Comparison of ENCODE assay signal across 23 cellular contexts in genomic region chr6:79495246-79495645, GRCh38. TPM values are rescaled to one million over a fixed set of nuclear protein-coding genes. Genes with fewer than 3 reads are reported as not detected.
DNase-seq lines count a peak whose midpoint lies in the region; ATAC-seq, FAIRE-seq and TF ChIP-seq lines count a peak whose summit lies in the region.
"Had no signal": no experiment of that assay in that cellular context is flagged by ENCODE, and none has a peak within 500 bp of the region (broad histone marks: within the 10 kb centered on the region; RNA-seq: fewer than 3 reads in every experiment).

No MANE protein-coding gene starts in this region.

- no peaks in the 10 kb centered on the region for H3K9me3 ChIP-seq in K562 (replicated peaks; ENCODE audit: control insufficient read depth, insufficient read depth, low read depth, low read length)
- no peaks in the 10 kb centered on the region for H3K9me3 ChIP-seq in neural progenitor cell (ENCODE audit: low read depth)
- H3K9me3 ChIP-seq: A549; BE2C; BLaER1 treated with 17β-estradiol and CSF1 and Interleukin-3, amounts not matched to agents 10 nM and 100 nM had no signal

- TF ChIP-seq RAD21 in K562 (CRISPR knock-in tag; conservative IDR thresholded peaks at IDR 0.05 in 1 of 2, IDR thresholded peaks at IDR 0.05 in 1 of 2), result no peak

- H3K27me3 ChIP-seq in GM23338 (ENCODE audit: insufficient read depth) (no peaks in the 10 kb centered on the region), K562 (ENCODE audit: control insufficient read depth in 2 of 2, insufficient read depth in 2 of 2, low read length in 2 of 2) (no peaks in the 10 kb centered on the region), neural progenitor cell (no peaks in the 10 kb centered on the region)
- H3K27me3 ChIP-seq: BE2C; BLaER1 treated with 17β-estradiol and CSF1 and Interleukin-3, amounts not matched to agents 10 nM and 100 nM had no signal

- intact Hi-C loops in K562 (cut with micrococcal nuclease), result no loop called here

- TF ChIP-seq CTCF in GM23338 (conservative IDR thresholded peaks at IDR 0.05; ENCODE audit: low read depth in 2 of 2) (no peak), K562 (IDR thresholded peaks at IDR 0.05 in 2 of 3, conservative IDR thresholded peaks at IDR 0.05 in 1 of 3; ENCODE audit: insufficient read depth in 2 of 3, low read depth in 1 of 3, low read length in 3 of 3) (no peak), neural progenitor cell (IDR thresholded peaks at IDR 0.05) (no peak)

- H3K79me2 ChIP-seq in GM23338 (replicated peaks; ENCODE audit: insufficient read depth) (no peaks in the 10 kb centered on the region), K562 (ENCODE audit: control insufficient read depth, insufficient read depth, low read length) (no peaks in the 10 kb centered on the region), neural progenitor cell (ENCODE audit: low read depth) (no peaks in the 10 kb centered on the region)

- H3K4me1 ChIP-seq in GM23338 (ENCODE audit: insufficient read depth) (peaks cover 8% of the 10 kb centered on the region; the same call in 1 of the 2 replicates), K562 (replicated peaks in 1 of 2; ENCODE audit: control insufficient read depth in 2 of 2, insufficient read depth in 2 of 2, low read length in 2 of 2) (peaks cover 0 to 3% of the 10 kb centered on the region in 2 experiments; a peak in 1 of 5 replicates), neural progenitor cell (peaks cover 10% of the 10 kb centered on the region)
- H3K4me1 ChIP-seq: BE2C; BLaER1 treated with 17β-estradiol and CSF1 and Interleukin-3, amounts not matched to agents 10 nM and 100 nM had no signal

- no peak overlapping the region for H3K27ac Mint-ChIP-seq in GM23338
- H3K27ac Mint-ChIP-seq in neural progenitor cell, result no peak overlapping the region
- H3K27ac Mint-ChIP-seq: CD14-positive monocyte; CD4-positive, alpha-beta T cell; CD8-positive, alpha-beta memory T cell had no signal

- no peaks in the 10 kb centered on the region for H3K9me3 Mint-ChIP-seq in GM23338
- H3K9me3 Mint-ChIP-seq in neural progenitor cell, result no peaks in the 10 kb centered on the region
- H3K9me3 Mint-ChIP-seq: CD4-positive, alpha-beta T cell; CD8-positive, alpha-beta memory T cell had no signal

- no peak overlapping the region for H3K4me2 ChIP-seq in GM23338
- H3K4me2 ChIP-seq in K562 (ENCODE audit: insufficient read depth, low read length), result no peak overlapping the region
- H3K4me2 ChIP-seq in neural progenitor cell, result peak overlapping the region; percentile 28
- H3K4me2 ChIP-seq: A549; BLaER1 treated with 17β-estradiol and CSF1 and Interleukin-3, amounts not matched to agents 10 nM and 100 nM had no signal

- no peak for TF ChIP-seq EP300 in K562 (IDR thresholded peaks at IDR 0.05; ENCODE audit: low read length)

- DNase-seq in GM23338 (ENCODE audit: low spot score), result no peak
- DNase-seq in K562 (ENCODE audit: extremely low read depth in 1 of 4, low spot score in 3 of 4), result no peak
- peak; percentile 6 for DNase-seq in neural progenitor cell (ENCODE audit: low spot score)
- DNase-seq: 8988T; ACHN; AML-193; BE2C; CD4-positive, alpha-beta T cell; CD8-positive, alpha-beta memory T cell; DMS 273 treated with DMSO at 0.1 percent for 48 hours; DMS79; EL; GF-D8; HCEC 1CT had no signal

- CTCF ChIA-PET in K562 (lab: Yijun Ruan, JAX; ENCODE audit: low intra/inter-chr PET ratio), result no interaction called here

- H3K4me3 ChIP-seq in GM23338, result no peak overlapping the region
- H3K4me3 ChIP-seq in K562, result no peak overlapping the region
- no peak overlapping the region for H3K4me3 ChIP-seq in neural progenitor cell
- H3K4me3 ChIP-seq: A549; BLaER1 treated with 17β-estradiol and CSF1 and Interleukin-3, amounts not matched to agents 10 nM and 100 nM had no signal

- H3K9me2 ChIP-seq in GM23338 (ENCODE audit: insufficient read depth), result no peaks in the 10 kb centered on the region

- H3K36me3 Mint-ChIP-seq in GM23338 (ENCODE audit: low read depth) (no peaks in the 10 kb centered on the region), neural progenitor cell (peaks cover 14% of the 10 kb centered on the region)
- H3K36me3 Mint-ChIP-seq: CD14-positive monocyte; CD8-positive, alpha-beta memory T cell had no signal

- POLR2A ChIA-PET in K562 (lab: Yijun Ruan, JAX), result interaction anchor here (0.6 kb wide), 1 partner anchor 13 kb away, joined by 3 read pairs; no protein-coding TSS in a partner anchor

- no peaks in the 10 kb centered on the region for H3K36me3 ChIP-seq in GM23338 (ENCODE audit: insufficient read depth)
- no peaks in the 10 kb centered on the region for H3K36me3 ChIP-seq in K562 (ENCODE audit: control insufficient read depth, insufficient read depth, low read length)
- H3K36me3 ChIP-seq in neural progenitor cell, result peaks cover 5% of the 10 kb centered on the region
- H3K36me3 ChIP-seq: BE2C; BLaER1 treated with 17β-estradiol and CSF1 and Interleukin-3, amounts not matched to agents 10 nM and 100 nM had no signal

- ATAC-seq in GM23338 (peak; percentile 40), K562 (peak; percentile 22; the same call in 1 of the 3 replicates), HG03460 (IDR thresholded peaks at IDR 0.05; ENCODE audit: unreplicated experiment) (no peak), HG02588 (IDR thresholded peaks at IDR 0.05; ENCODE audit: unreplicated experiment) (no peak), HG03108 (IDR thresholded peaks at IDR 0.05; ENCODE audit: unreplicated experiment) (no peak)
- ATAC-seq: A549 had no signal

- H3K4me1 Mint-ChIP-seq in GM23338, result peaks cover 14% of the 10 kb centered on the region
- H3K4me1 Mint-ChIP-seq in neural progenitor cell, result peaks cover 11% of the 10 kb centered on the region
- H3K4me1 Mint-ChIP-seq: CD8-positive, alpha-beta memory T cell had no signal

- TF ChIP-seq POLR2A in K562 (conservative IDR thresholded peaks at IDR 0.05), result no peak

- H3K4me3 Mint-ChIP-seq in GM23338, result no peak overlapping the region
- no peak overlapping the region for H3K4me3 Mint-ChIP-seq in neural progenitor cell
- H3K4me3 Mint-ChIP-seq: CD14-positive monocyte; CD4-positive, alpha-beta T cell; CD8-positive, alpha-beta memory T cell had no signal

- 62% methylated on average over 9 of the region's 10 CpGs for WGBS in K562 (ENCODE audit: insufficient coverage, low coverage, missing lambda C conversion rate)

- H3F3A ChIP-seq in GM23338 (replicated peaks; ENCODE audit: low read depth), result no peaks in the 10 kb centered on the region
- no peaks in the 10 kb centered on the region for H3F3A ChIP-seq in neural progenitor cell (ENCODE audit: low read depth)

- BruUV-seq in K562 (replicated peaks; lab: Mats Ljungman, UMichigan), result no TSS peak

- H2AFZ ChIP-seq in GM23338, result no peak overlapping the region
- H2AFZ ChIP-seq in K562 (ENCODE audit: low read depth, low read length), result no peak overlapping the region
- no peak overlapping the region for H2AFZ ChIP-seq in neural progenitor cell (replicated peaks)

- H4K20me1 ChIP-seq in GM23338 (replicated peaks; ENCODE audit: insufficient read depth) (no peaks in the 10 kb centered on the region), K562 (replicated peaks; ENCODE audit: control insufficient read depth, insufficient read depth, low read length) (no peaks in the 10 kb centered on the region), neural progenitor cell (ENCODE audit: low read depth) (no peaks in the 10 kb centered on the region)
- H4K20me1 ChIP-seq: BLaER1 treated with 17β-estradiol and CSF1 and Interleukin-3, amounts not matched to agents 10 nM and 100 nM had no signal

- in situ Hi-C loops in K562 (cut with MboI), result no loop called here

- H3K27ac ChIP-seq in GM23338 (ENCODE audit: low read depth), result no peak overlapping the region
- H3K27ac ChIP-seq in K562 (ENCODE audit: extremely low read depth, low read depth, low read length), result no peak overlapping the region
- H3K27ac ChIP-seq in neural progenitor cell, result no peak overlapping the region
- H3K27ac ChIP-seq: A549; BLaER1 treated with 17β-estradiol and CSF1 and Interleukin-3, amounts not matched to agents 10 nM and 100 nM had no signal

- no peak for FAIRE-seq in K562 (lab: Jason Lieb, UNC)
- FAIRE-seq: A549, D721Med, GM12891, GM18507 had no signal

- H3K9ac ChIP-seq in K562 (ENCODE audit: insufficient read depth in 1 of 2, low read depth in 2 of 2, low read length in 2 of 2), result no peak overlapping the region
- no peak overlapping the region for H3K9ac ChIP-seq in neural progenitor cell
- H3K9ac ChIP-seq: BLaER1 treated with 17β-estradiol and CSF1 and Interleukin-3, amounts not matched to agents 10 nM and 100 nM had no signal

- no peaks in the 10 kb centered on the region for H3K9me1 ChIP-seq in K562 (ENCODE audit: control insufficient read depth, insufficient read depth, low read length)

- H3K27me3 Mint-ChIP-seq in GM23338 (ENCODE audit: insufficient read depth, low read depth, poor library complexity) (no peaks in the 10 kb centered on the region), neural progenitor cell (ENCODE audit: insufficient read depth, low read depth) (no peaks in the 10 kb centered on the region)
- H3K27me3 Mint-ChIP-seq: CD4-positive, alpha-beta T cell; CD8-positive, alpha-beta memory T cell had no signal

TF ChIP-seq in GM23338, 12 proteins besides CTCF, POLR2A, EP300 and RAD21 (continues in another document):
- TF ChIP-seq ZNF114 (CRISPR knock-in tag; IDR thresholded peaks at IDR 0.05), result no peak
- no peak for TF ChIP-seq CREB1 (CRISPR knock-in tag; IDR thresholded peaks at IDR 0.05; ENCODE audit: low read depth)

TF ChIP-seq in K562, 482 proteins besides CTCF, POLR2A, EP300 and RAD21 (continues in another document):
- TF ChIP-seq MECOM (CRISPR knock-in tag; IDR thresholded peaks at IDR 0.05) (no peak), SRSF7 (optimal IDR thresholded peaks at IDR 0.05; ENCODE audit: low read depth, low read length) (no peak)

RNA-seq across cellular contexts. Expression of gene LCA5, which starts 42.0 kb away (rescaled TPM):
- 3.3 and 4.2 TPM in 2 replicates for total RNA-seq in GM23338 (2014; rRNA removed; shearing (Covaris generic))
- polyA plus RNA-seq in GM23338 (2016; fragmentation: Nextera tagmentation; extraction: Ambion mirVana), result 4.2 and 4.3 TPM in 2 replicates
- total RNA-seq in K562 (2011; cell fraction: chromatin; rRNA removed; ENCODE audit: low replicate concordance), result 1.7 and 6.8 TPM in 2 replicates
- total RNA-seq in K562 (2011; cell fraction: nucleolus; rRNA removed), result 0.67 and 0.79 TPM in 2 replicates
- total RNA-seq in K562 (2011; cell fraction: nucleoplasm; rRNA removed), result 1.8 and 3.5 TPM in 2 replicates
- total RNA-seq in K562 (2014; rRNA removed), result 1.4 TPM in 2 replicates
- 3.4 and 4.6 TPM in 2 replicates for total RNA-seq in K562 (2014; rRNA removed; fragmentation: Illumina TruSeq; extraction: Trizol)
- total RNA-seq in K562 (2015; rRNA removed; fragmentation: Illumina TruSeq; extraction: Trizol), result 3.0 and 3.2 TPM in 2 replicates
- 2.2 TPM in 2 replicates for total RNA-seq in K562 (2021)
- 1.3 and 1.8 TPM in 2 replicates for polyA plus RNA-seq in K562 (2011; rRNA removed)
- polyA plus RNA-seq in K562 (2011; cell fraction: cytosol; rRNA removed), result 0.12 and 0.55 TPM in 2 replicates
- polyA plus RNA-seq in K562 (2011; cell fraction: nucleus; rRNA removed), result 0.88 and 1.3 TPM in 2 replicates
- polyA plus RNA-seq in K562 (2012), result 1.3 and 1.9 TPM in 2 replicates
- polyA plus RNA-seq in K562 (2014; fragmentation: Illumina TruSeq; extraction: Trizol), result 2.4 and 2.5 TPM in 2 replicates
- polyA plus RNA-seq in K562 (2014; fragmentation: Nextera tagmentation; extraction: Ambion mirVana), result 1 to 10 TPM; 1.0 to 1.3 TPM
- polyA plus RNA-seq in K562 (2014; rRNA removed), result 1.2 and 1.7 TPM in 2 replicates
- 2.7 and 4.0 TPM in 2 replicates for polyA minus RNA-seq in K562 (2011; rRNA and poly(A)+ RNA removed)
- 1.8 TPM in 2 replicates for polyA minus RNA-seq in K562 (2011; cell fraction: cytosol; rRNA and poly(A)+ RNA removed)
- polyA minus RNA-seq in K562 (2011; cell fraction: nucleus; rRNA and poly(A)+ RNA removed), result 2.0 and 3.8 TPM in 2 replicates
- total RNA-seq in neural progenitor cell (ENCODE audit: low replicate concordance), result 10.7 and 13.2 TPM in 2 replicates
- total RNA-seq: CD4-positive, alpha-beta T cell had no signal

Comparison
In these comparisons a context has a peak if more than half of its experiments do, and no peak if none do; other contexts are left out.
1. ATAC-seq: peak in GM23338 (single experiment) and K562 (single experiment); none in HG03460 (single experiment), HG02588 (single experiment) and HG03108 (single experiment).